19 cellular contexts compared by ENCODE assay signal in the genomic region with DNA sequence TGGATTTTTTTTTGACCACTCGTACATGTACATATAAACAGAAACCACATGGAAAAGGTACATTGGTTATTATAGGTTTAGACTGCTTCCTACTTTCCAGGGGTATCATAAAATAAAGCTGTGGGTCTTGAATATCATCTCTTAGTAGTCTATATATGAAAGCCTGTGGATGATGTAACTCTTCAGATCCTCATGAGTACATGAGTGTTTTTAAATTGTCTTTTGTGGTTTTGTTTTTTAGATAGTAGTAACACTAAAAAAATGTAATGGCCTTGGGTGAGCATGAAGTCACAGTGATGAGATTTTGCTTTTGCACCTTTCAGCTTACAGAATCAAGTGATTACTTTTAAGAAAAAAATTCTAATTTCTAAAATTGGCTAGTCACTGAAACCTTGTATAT.
DNase-seq lines count a peak whose midpoint lies in the region; ATAC-seq and TF ChIP-seq lines count a peak whose summit lies in the region.
"Had no signal": no experiment of that assay in that cellular context is flagged by ENCODE, and none has a peak within 500 bp of the region (broad histone marks: within the 10 kb centered on the region; RNA-seq: fewer than 3 reads in every experiment).

No MANE protein-coding gene starts in this region.

- H3K4me1 Mint-ChIP-seq in activated naive CD8-positive, alpha-beta T cell treated with anti-CD3 and anti-CD28 coated beads, Interleukin-2, amount 50 U/mL, for 24 hours = peaks cover 8% of the 10 kb centered on the region
- H3K4me1 Mint-ChIP-seq: H9, immature natural killer cell had no signal

- H3K9me3 Mint-ChIP-seq in activated naive CD8-positive, alpha-beta T cell treated with anti-CD3 and anti-CD28 coated beads, Interleukin-2, amount 50 U/mL, for 24 hours = no peaks in the 10 kb centered on the region
- H3K9me3 Mint-ChIP-seq: H9, immature natural killer cell had no signal

- peak overlapping the region; percentile 52 for H3K27ac Mint-ChIP-seq in activated naive CD8-positive, alpha-beta T cell treated with anti-CD3 and anti-CD28 coated beads, Interleukin-2, amount 50 U/mL, for 24 hours
- H3K27ac Mint-ChIP-seq: H9, immature natural killer cell had no signal

- intact Hi-C loops in ovary (cut with DNase I) = no loop called here

- H3K79me2 ChIP-seq in GM23248 (ENCODE audit: insufficient read depth) = 0 out of 2 replicates have a peak, but pooled peaks cover 4% of the 10 kb centered on the region

- H3F3A ChIP-seq in GM23248 (ENCODE audit: insufficient read depth) = peaks cover 15% of the 10 kb centered on the region; the same call in 1 of the 2 replicates

- H3K9me3 ChIP-seq in GM23248 (ENCODE audit: low read depth) (no peaks in the 10 kb centered on the region), ovary (no peaks in the 10 kb centered on the region)
- H3K9me3 ChIP-seq: adrenal gland, right atrium auricular region, SK-N-SH, vagina had no signal

- CTCF ChIA-PET in AG04449 (lab: Yijun Ruan, JAX) = interaction anchor here (1.1 to 1.6 kb wide), 4 partner anchors 8 to 128 kb away, joined by 3 to 6 read pairs (median 4); no protein-coding TSS in a partner anchor

- TF ChIP-seq EP300 in ovary (IDR thresholded peaks at IDR 0.05) = no peak

- no peak for ATAC-seq in activated naive CD8-positive, alpha-beta T cell treated with anti-CD3 and anti-CD28 coated beads, Interleukin-2, amount 50 U/mL, for 24 hours
- ATAC-seq in foreskin keratinocyte = peak; percentile 44
- ATAC-seq: PC-3 had no signal

- POLR2A ChIA-PET in AG04449 (lab: Yijun Ruan, JAX) = no interaction called here

- no peaks in the 10 kb centered on the region for H3K9me2 ChIP-seq in GM23248 (ENCODE audit: insufficient read depth)
- H3K9me2 ChIP-seq: SK-N-SH had no signal

- H3K4me2 ChIP-seq in GM23248 (ENCODE audit: unreplicated experiment) = no peak overlapping the region
- H3K4me2 ChIP-seq: SK-N-SH had no signal

- no peak for TF ChIP-seq POLR2A in ovary (IDR thresholded peaks at IDR 0.05)

- H4K20me1 ChIP-seq in GM23248 (ENCODE audit: insufficient read depth) = no peaks in the 10 kb centered on the region

- no peaks in the 10 kb centered on the region for H3K27me3 Mint-ChIP-seq in activated naive CD8-positive, alpha-beta T cell treated with anti-CD3 and anti-CD28 coated beads, Interleukin-2, amount 50 U/mL, for 24 hours

- TF ChIP-seq CTCF in AG04449 (IDR thresholded peaks at IDR 0.05; ENCODE audit: insufficient read depth, low read length, missing control alignments) (no peak), foreskin keratinocyte (conservative IDR thresholded peaks at IDR 0.05) (no peak), GM13976 (IDR thresholded peaks at IDR 0.05; ENCODE audit: borderline replicate concordance, control extremely low read depth, extremely low read depth, insufficient read depth, missing control alignments) (no peak), ovary (IDR thresholded peaks at IDR 0.05) (no peak)

- H3K36me3 ChIP-seq in GM23248 (ENCODE audit: low read depth) (peaks cover 56% of the 10 kb centered on the region), ovary (no peaks in the 10 kb centered on the region)

- H2AFZ ChIP-seq in GM23248 = no peak overlapping the region

- H3K27ac ChIP-seq in GM23248 (peak overlapping the region; percentile 48), foreskin keratinocyte (no peak overlapping the region), ovary (no peak overlapping the region)
- H3K27ac ChIP-seq: adrenal gland, right atrium auricular region, vagina had no signal

- H3K4me3 Mint-ChIP-seq in activated naive CD8-positive, alpha-beta T cell treated with anti-CD3 and anti-CD28 coated beads, Interleukin-2, amount 50 U/mL, for 24 hours = no peak overlapping the region
- H3K4me3 Mint-ChIP-seq: H9, immature natural killer cell had no signal

- H3K27me3 ChIP-seq in GM23248 (replicated peaks; ENCODE audit: insufficient read depth) (no peaks in the 10 kb centered on the region), foreskin keratinocyte (no peaks in the 10 kb centered on the region), ovary (no peaks in the 10 kb centered on the region)
- H3K27me3 ChIP-seq: adrenal gland, right atrium auricular region, vagina had no signal

- peaks cover 58% of the 10 kb centered on the region for H3K36me3 Mint-ChIP-seq in activated naive CD8-positive, alpha-beta T cell treated with anti-CD3 and anti-CD28 coated beads, Interleukin-2, amount 50 U/mL, for 24 hours (ENCODE audit: low read depth)

- H3K4me1 ChIP-seq in GM23248 (ENCODE audit: insufficient read depth) (peaks cover 15% of the 10 kb centered on the region), foreskin keratinocyte (no peaks in the 10 kb centered on the region), ovary (ENCODE audit: insufficient read depth) (no peaks in the 10 kb centered on the region)
- H3K4me1 ChIP-seq: adrenal gland, right atrium auricular region, vagina had no signal

- WGBS in GM23248 (ENCODE audit: low coverage in 1 of 2, low lambda C conversion rate in 2 of 2, missing lambda C conversion rate in 2 of 2), 2 experiments = 89 to 95% methylated on average over 1 of the region's 1 CpG
- 79 to 86% (median 83%) methylated on average over 1 of the region's 1 CpG for WGBS in ovary, 3 donors

- H3K4me3 ChIP-seq in AG04449 (ENCODE audit: low read depth, low read length) (no peak overlapping the region), GM23248 (no peak overlapping the region), ovary (no peak overlapping the region)
- H3K4me3 ChIP-seq: adrenal gland, right atrium auricular region, vagina had no signal

- DNase-seq in AG04449 (ENCODE audit: low read depth, low spot score) (peak; percentile 31), GM23248 (peak; percentile 81), foreskin keratinocyte (peak in 1 of 2 donors; percentile 49), NCI-H446 treated with DMSO at 0.1 percent for 48 hours (lab: John Stamatoyannopoulos, UW) (no peak), SKM-1 treated with dmso at 0.1 percent for 144 hours (lab: John Stamatoyannopoulos, UW; ENCODE audit: unreplicated experiment) (no peak), GM13976 (ENCODE audit: low spot score) (no peak), ovary (no peak)
- DNase-seq in activated naive CD8-positive, alpha-beta T cell treated with anti-CD3 and anti-CD28 coated beads, Interleukin-2, amount 50 U/mL, for 24 hours = no peak
- DNase-seq: activated CD4-positive, alpha-beta T cell treated with anti-CD3 and anti-CD28 coated beads, Interleukin-2, amount 50 U/mL, for 48 hours; adrenal gland; COR-L47; glutamatergic neuron; H9; immature natural killer cell; NCI-H2029; PC-3; SK-N-SH had no signal

- in situ Hi-C loops in GM23248 (cut with MboI) (no loop called here), GM13976 (cut with MboI; ENCODE audit: low sequenced_read_pairs, unreplicated experiment) (no loop called here)

- H3K9ac ChIP-seq in GM23248 = no peak overlapping the region
- H3K9ac ChIP-seq: SK-N-SH had no signal

Comparison
In these comparisons a context has a peak if more than half of its experiments do, and no peak if none do; other contexts are left out.
1. DNase-seq: peak in AG04449 (single experiment) and GM23248 (single experiment); none in activated naive CD8-positive, alpha-beta T cell treated with anti-CD3 and anti-CD28 coated beads, Interleukin-2, amount 50 U/mL, for 24 hours (single experiment), NCI-H446 treated with DMSO at 0.1 percent for 48 hours (single experiment), SKM-1 treated with dmso at 0.1 percent for 144 hours (single experiment), GM13976 (single experiment) and ovary (0 of 5).